ENCODE assay signal across 34 cellular contexts in genomic region chr1:79375352-79375751, GRCh38.
"Had no signal": no experiment of that assay in that cellular context is flagged by ENCODE, and none has a peak within 500 bp of the region (broad histone marks: within the 10 kb centered on the region; RNA-seq: fewer than 3 reads in every experiment).

No MANE protein-coding gene starts in this region.

- H3K4me1 ChIP-seq: adrenal gland, foreskin keratinocyte, gastrocnemius medialis, heart left ventricle had no signal

- DNase-seq: activated CD4-positive, alpha-beta memory T cell treated with anti-CD3 and anti-CD28 coated beads for 36 hours; activated CD4-positive, alpha-beta T cell treated with anti-CD3 and anti-CD28 coated beads for 36 hours; activated CD4-positive, alpha-beta T cell treated with anti-CD3 and anti-CD28 coated beads, Interleukin-2, amount 10 ng/mL, durations not matched to agents 24 days and 14 days; activated CD4-positive, CD25-positive, alpha-beta regulatory T cell; activated CD4-positive, CD25-positive, alpha-beta regulatory T cell treated with anti-CD3 and anti-CD28 coated beads, Interleukin-2, amount 50 U/mL, for 72 hours; activated CD8-positive, alpha-beta memory T cell treated with anti-CD3 and anti-CD28 coated beads, Interleukin-2, amount 10 ng/mL, durations not matched to agents 7 days and 5 days; activated CD8-positive, alpha-beta memory T cell treated with anti-CD3 and anti-CD28 coated beads, Interleukin-2, amount 50 U/mL, for 4 hours; activated CD8-positive, alpha-beta T cell treated with anti-CD3 and anti-CD28 coated beads, Interleukin-2, amount 10 ng/mL, durations not matched to agents 7 days and 5 days; activated effector memory CD4-positive, alpha-beta T cell treated with anti-CD3 and anti-CD28 coated beads, Interleukin-2, amount 50 U/mL, for 16 hours; activated naive CD4-positive, alpha-beta T cell treated with anti-CD3 and anti-CD28 coated beads for 36 hours; activated naive CD8-positive, alpha-beta T cell treated with anti-CD3 and anti-CD28 coated beads for 36 hours; activated naive CD8-positive, alpha-beta T cell treated with anti-CD3 and anti-CD28 coated beads, Interleukin-2, amount 50 U/mL, for 24 hours; activated T-cell treated with anti-CD3 and anti-CD28 coated beads, Interleukin-2, amount 50 U/mL, for 1 hour; activated T-cell treated with anti-CD3 and anti-CD28 coated beads, Interleukin-2, amount 50 U/mL, for 48 hours; adrenal gland; amygdala; aorta; body of pancreas; caudate nucleus; cortex of kidney; effector CD4-positive, alpha-beta T cell; effector memory CD8-positive, alpha-beta T cell; erythroblast; gastrocnemius medialis; glutamatergic neuron; heart left ventricle; T-helper 17 cell; T1000 had no signal

- H3K4me3 Mint-ChIP-seq: activated CD4-positive, alpha-beta memory T cell treated with anti-CD3 and anti-CD28 coated beads for 36 hours; activated CD4-positive, alpha-beta T cell treated with anti-CD3 and anti-CD28 coated beads for 36 hours; activated CD4-positive, alpha-beta T cell treated with anti-CD3 and anti-CD28 coated beads, Interleukin-2, amount 10 ng/mL, durations not matched to agents 24 days and 14 days; activated CD8-positive, alpha-beta memory T cell treated with anti-CD3 and anti-CD28 coated beads, Interleukin-2, amount 10 ng/mL, durations not matched to agents 7 days and 5 days; activated CD8-positive, alpha-beta T cell treated with anti-CD3 and anti-CD28 coated beads, Interleukin-2, amount 10 ng/mL, durations not matched to agents 7 days and 5 days; activated naive CD4-positive, alpha-beta T cell treated with anti-CD3 and anti-CD28 coated beads for 36 hours; activated naive CD4-positive, alpha-beta T cell treated with anti-CD3 and anti-CD28 coated beads, Interleukin-2, amount 50 U/mL, for 24 hours; activated naive CD8-positive, alpha-beta T cell treated with anti-CD3 and anti-CD28 coated beads for 36 hours; activated naive CD8-positive, alpha-beta T cell treated with anti-CD3 and anti-CD28 coated beads, Interleukin-2, amount 50 U/mL, for 24 hours; activated T-helper 1 cell treated with anti-CD3 and anti-CD28 coated beads, Interleukin-12 subunit alpha, Interleukin-12 subunit beta, Interleukin-2, Interleukin-4 antibody, amounts not matched to agents 30 ng/mL and 10 ng/mL and 1 ng/mL, durations not matched to agents 14 hours and 24 hours and 36 hours; effector memory CD8-positive, alpha-beta T cell; T-helper 17 cell; T-helper 2 cell treated with Interferon-gamma antibody and Interleukin-4, amounts not matched to agents 5 μg/mL and 100 μg/mL, for 36 hours had no signal

- H3K9me3 Mint-ChIP-seq: activated CD4-positive, alpha-beta memory T cell treated with anti-CD3 and anti-CD28 coated beads for 36 hours; activated CD4-positive, alpha-beta T cell treated with anti-CD3 and anti-CD28 coated beads, Interleukin-2, amount 10 ng/mL, durations not matched to agents 24 days and 14 days; activated naive CD4-positive, alpha-beta T cell treated with anti-CD3 and anti-CD28 coated beads for 36 hours; activated naive CD8-positive, alpha-beta T cell treated with anti-CD3 and anti-CD28 coated beads, Interleukin-2, amount 50 U/mL, for 24 hours; activated T-helper 1 cell treated with anti-CD3 and anti-CD28 coated beads, Interleukin-12 subunit alpha, Interleukin-12 subunit beta, Interleukin-2, Interleukin-4 antibody, amounts not matched to agents 30 ng/mL and 10 ng/mL and 1 ng/mL, durations not matched to agents 14 hours and 24 hours and 36 hours; T-helper 2 cell treated with Interferon-gamma antibody and Interleukin-4, amounts not matched to agents 5 μg/mL and 100 μg/mL, for 36 hours had no signal

- ATAC-seq: activated CD4-positive, alpha-beta T cell treated with anti-CD3 and anti-CD28 coated beads for 36 hours; activated CD8-positive, alpha-beta memory T cell treated with anti-CD3 and anti-CD28 coated beads, Interleukin-2, amount 10 ng/mL, durations not matched to agents 7 days and 5 days; activated CD8-positive, alpha-beta T cell treated with anti-CD3 and anti-CD28 coated beads, Interleukin-2, amount 10 ng/mL, durations not matched to agents 7 days and 5 days; activated naive CD8-positive, alpha-beta T cell treated with anti-CD3 and anti-CD28 coated beads, Interleukin-2, amount 50 U/mL, for 24 hours; body of pancreas; effector memory CD8-positive, alpha-beta T cell; foreskin keratinocyte; gastrocnemius medialis; heart left ventricle; T-helper 17 cell had no signal

- H3K27ac ChIP-seq: adrenal gland, body of pancreas, esophagus muscularis mucosa, foreskin keratinocyte, gastrocnemius medialis, heart left ventricle had no signal

- H3K9me3 ChIP-seq: adrenal gland, body of pancreas, esophagus muscularis mucosa, gastrocnemius medialis had no signal

- H3K4me3 ChIP-seq: adrenal gland, body of pancreas, esophagus muscularis mucosa, gastrocnemius medialis, heart left ventricle had no signal

- H3K36me3 ChIP-seq: adrenal gland, esophagus muscularis mucosa, gastrocnemius medialis, heart left ventricle had no signal

- H3K27me3 Mint-ChIP-seq: activated CD4-positive, alpha-beta memory T cell treated with anti-CD3 and anti-CD28 coated beads for 36 hours; activated CD4-positive, alpha-beta T cell treated with anti-CD3 and anti-CD28 coated beads for 36 hours; activated CD4-positive, alpha-beta T cell treated with anti-CD3 and anti-CD28 coated beads, Interleukin-2, amount 10 ng/mL, durations not matched to agents 24 days and 14 days; activated CD8-positive, alpha-beta memory T cell treated with anti-CD3 and anti-CD28 coated beads, Interleukin-2, amount 10 ng/mL, durations not matched to agents 7 days and 5 days; activated naive CD4-positive, alpha-beta T cell treated with anti-CD3 and anti-CD28 coated beads, Interleukin-2, amount 50 U/mL, for 24 hours; activated naive CD8-positive, alpha-beta T cell treated with anti-CD3 and anti-CD28 coated beads for 36 hours; activated naive CD8-positive, alpha-beta T cell treated with anti-CD3 and anti-CD28 coated beads, Interleukin-2, amount 50 U/mL, for 24 hours; effector memory CD8-positive, alpha-beta T cell; T-helper 17 cell had no signal

- H3K27me3 ChIP-seq: adrenal gland, body of pancreas, esophagus muscularis mucosa, foreskin keratinocyte, gastrocnemius medialis, heart left ventricle had no signal

- H3K36me3 Mint-ChIP-seq: activated CD4-positive, alpha-beta memory T cell treated with anti-CD3 and anti-CD28 coated beads for 36 hours; activated CD8-positive, alpha-beta memory T cell treated with anti-CD3 and anti-CD28 coated beads, Interleukin-2, amount 10 ng/mL, durations not matched to agents 7 days and 5 days; activated naive CD4-positive, alpha-beta T cell treated with anti-CD3 and anti-CD28 coated beads, Interleukin-2, amount 50 U/mL, for 24 hours; activated naive CD8-positive, alpha-beta T cell treated with anti-CD3 and anti-CD28 coated beads for 36 hours had no signal

- H3K4me1 Mint-ChIP-seq: activated CD4-positive, alpha-beta T cell treated with anti-CD3 and anti-CD28 coated beads for 36 hours; activated CD4-positive, alpha-beta T cell treated with anti-CD3 and anti-CD28 coated beads, Interleukin-2, amount 10 ng/mL, durations not matched to agents 24 days and 14 days; activated CD8-positive, alpha-beta memory T cell treated with anti-CD3 and anti-CD28 coated beads, Interleukin-2, amount 10 ng/mL, durations not matched to agents 7 days and 5 days; activated naive CD4-positive, alpha-beta T cell treated with anti-CD3 and anti-CD28 coated beads, Interleukin-2, amount 50 U/mL, for 24 hours; activated naive CD8-positive, alpha-beta T cell treated with anti-CD3 and anti-CD28 coated beads for 36 hours; activated naive CD8-positive, alpha-beta T cell treated with anti-CD3 and anti-CD28 coated beads, Interleukin-2, amount 50 U/mL, for 24 hours; T-helper 17 cell had no signal

- H3K27ac Mint-ChIP-seq: activated CD4-positive, alpha-beta memory T cell treated with anti-CD3 and anti-CD28 coated beads for 36 hours; activated CD4-positive, alpha-beta T cell treated with anti-CD3 and anti-CD28 coated beads for 36 hours; activated CD4-positive, alpha-beta T cell treated with anti-CD3 and anti-CD28 coated beads, Interleukin-2, amount 10 ng/mL, durations not matched to agents 24 days and 14 days; activated CD8-positive, alpha-beta memory T cell treated with anti-CD3 and anti-CD28 coated beads, Interleukin-2, amount 10 ng/mL, durations not matched to agents 7 days and 5 days; activated CD8-positive, alpha-beta T cell treated with anti-CD3 and anti-CD28 coated beads, Interleukin-2, amount 10 ng/mL, durations not matched to agents 7 days and 5 days; activated naive CD4-positive, alpha-beta T cell treated with anti-CD3 and anti-CD28 coated beads for 36 hours; activated naive CD4-positive, alpha-beta T cell treated with anti-CD3 and anti-CD28 coated beads, Interleukin-2, amount 50 U/mL, for 24 hours; activated naive CD8-positive, alpha-beta T cell treated with anti-CD3 and anti-CD28 coated beads for 36 hours; activated naive CD8-positive, alpha-beta T cell treated with anti-CD3 and anti-CD28 coated beads, Interleukin-2, amount 50 U/mL, for 24 hours; activated T-helper 1 cell treated with anti-CD3 and anti-CD28 coated beads, Interleukin-12 subunit alpha, Interleukin-12 subunit beta, Interleukin-2, Interleukin-4 antibody, amounts not matched to agents 30 ng/mL and 10 ng/mL and 1 ng/mL, durations not matched to agents 14 hours and 24 hours and 36 hours; activated T-helper 2 cell treated with anti-CD3 and anti-CD28 coated beads, Interferon-gamma antibody, Interleukin-2, Interleukin-4, amounts not matched to agents 10 μg/mL and 5 μg/mL and 100 μg/mL, durations not matched to agents 14 hours and 24 hours and 36 hours; effector memory CD8-positive, alpha-beta T cell; T-helper 17 cell; T-helper 2 cell treated with Interferon-gamma antibody and Interleukin-4, amounts not matched to agents 5 μg/mL and 100 μg/mL, for 36 hours had no signal
